8 cellular contexts compared by ENCODE assay signal in the genomic region with DNA sequence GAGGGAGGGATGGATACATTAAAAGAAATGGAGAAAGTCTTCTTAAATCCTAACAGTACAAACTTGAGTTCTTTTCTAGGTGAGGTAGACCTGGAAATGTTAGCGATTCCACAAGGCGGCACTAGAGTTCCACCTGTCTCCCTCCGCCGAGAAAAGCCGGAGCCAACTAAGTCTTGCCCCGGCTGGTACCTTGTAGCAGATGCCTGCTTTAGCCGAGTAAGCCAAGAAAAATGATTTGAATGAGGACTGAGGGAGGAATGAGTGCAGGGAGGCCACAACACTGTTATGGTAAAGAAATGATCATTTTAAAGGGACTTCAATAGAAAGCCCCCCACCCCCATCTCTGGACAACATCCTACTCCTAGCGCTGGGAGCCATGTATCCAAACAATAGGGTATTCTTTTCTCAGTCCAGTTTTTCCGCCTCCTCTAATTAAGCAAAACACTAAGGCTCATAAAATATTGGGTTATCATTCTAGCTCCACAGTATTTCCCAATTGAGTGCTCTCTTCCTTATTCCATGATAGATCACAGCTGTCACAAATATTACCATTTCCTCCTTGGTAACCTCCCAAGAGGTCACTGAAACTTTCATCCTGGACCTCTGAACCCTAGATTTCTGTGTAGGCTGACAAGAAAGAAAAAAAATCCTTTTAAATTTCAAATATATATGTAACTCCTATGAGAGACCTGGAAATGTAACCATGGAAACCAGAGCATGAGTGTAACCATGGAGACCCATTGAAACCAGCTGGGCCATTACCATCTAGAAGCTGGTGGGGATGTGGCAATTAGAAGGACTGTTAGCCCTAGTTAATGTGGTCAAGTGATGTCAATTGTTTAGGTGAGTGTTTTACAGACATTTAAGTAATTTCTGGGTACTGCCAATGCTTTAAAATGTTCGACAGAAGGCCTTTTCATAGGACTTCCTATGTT. TPM values are rescaled to one million over a fixed set of nuclear protein-coding genes. Genes with fewer than 3 reads are reported as not detected.
DNase-seq lines count a peak whose midpoint lies in the region; ATAC-seq and TF ChIP-seq lines count a peak whose summit lies in the region.

No MANE protein-coding gene starts in this region.

- peak; percentile 85 for DNase-seq in GM12865 (ENCODE audit: low read depth)
- DNase-seq in NCI-H460 (ENCODE audit: extremely low read depth, low read depth), result peak; percentile 63
- DNase-seq in activated CD4-positive, alpha-beta T cell treated with anti-CD3 and anti-CD28 coated beads, Interleukin-2, amount 50 U/mL, for 1 hour, result peak; percentile 79
- DNase-seq in dermis blood vessel endothelial cell, result peak; percentile 91
- DNase-seq in left lobe of liver (ENCODE audit: low spot score), result peak; percentile 70
- DNase-seq in stimulated activated CD4-positive, alpha-beta T cell treated with anti-CD3 and anti-CD28 coated beads, Interleukin-2, amount 100 ng/mL, for 24 hours, result peak; percentile 80 to 82

- H3K4me3 ChIP-seq in GM12865 (ENCODE audit: low read depth, low read length), result peak overlapping the region; percentile 48

- ATAC-seq in HG03175 (IDR thresholded peaks at IDR 0.05; ENCODE audit: unreplicated experiment) (peak; percentile 82), left lobe of liver (peak; percentile 99), GM18519 (IDR thresholded peaks at IDR 0.05; ENCODE audit: low FRiP score, unreplicated experiment) (no peak)

- TF ChIP-seq CTCF in GM12865 (IDR thresholded peaks at IDR 0.05; ENCODE audit: insufficient read depth, low read depth, low read length, missing control alignments), result peak; percentile 96

RNA-seq across cellular contexts. Expression of a gene that starts 58.3 kb away (rescaled TPM):
- total RNA-seq in NCI-H460 (2014; rRNA removed; shearing (Covaris generic)), result 25.0 and 25.6 TPM in 2 replicates
- 21.3 and 32.7 TPM in 2 replicates for polyA plus RNA-seq in NCI-H460 (2014; cell fraction: nucleus; rRNA removed)
- 28.4 and 29.5 TPM in 2 replicates for total RNA-seq in dermis blood vessel endothelial cell
- total RNA-seq in left lobe of liver, result 7.4 TPM

RNA-seq across cellular contexts. Expression of a gene that starts 58.4 kb away (rescaled TPM):
- total RNA-seq in NCI-H460 (2014; rRNA removed; shearing (Covaris generic)), result 5.1 and 6.6 TPM in 2 replicates
- 4.5 and 5.2 TPM in 2 replicates for polyA plus RNA-seq in NCI-H460 (2014; cell fraction: nucleus; rRNA removed)
- total RNA-seq in dermis blood vessel endothelial cell, result 2.4 and 2.8 TPM in 2 replicates
- total RNA-seq in left lobe of liver, result 1.6 TPM
